1 cellular context compared by ENCODE assay signal in the genomic region with DNA sequence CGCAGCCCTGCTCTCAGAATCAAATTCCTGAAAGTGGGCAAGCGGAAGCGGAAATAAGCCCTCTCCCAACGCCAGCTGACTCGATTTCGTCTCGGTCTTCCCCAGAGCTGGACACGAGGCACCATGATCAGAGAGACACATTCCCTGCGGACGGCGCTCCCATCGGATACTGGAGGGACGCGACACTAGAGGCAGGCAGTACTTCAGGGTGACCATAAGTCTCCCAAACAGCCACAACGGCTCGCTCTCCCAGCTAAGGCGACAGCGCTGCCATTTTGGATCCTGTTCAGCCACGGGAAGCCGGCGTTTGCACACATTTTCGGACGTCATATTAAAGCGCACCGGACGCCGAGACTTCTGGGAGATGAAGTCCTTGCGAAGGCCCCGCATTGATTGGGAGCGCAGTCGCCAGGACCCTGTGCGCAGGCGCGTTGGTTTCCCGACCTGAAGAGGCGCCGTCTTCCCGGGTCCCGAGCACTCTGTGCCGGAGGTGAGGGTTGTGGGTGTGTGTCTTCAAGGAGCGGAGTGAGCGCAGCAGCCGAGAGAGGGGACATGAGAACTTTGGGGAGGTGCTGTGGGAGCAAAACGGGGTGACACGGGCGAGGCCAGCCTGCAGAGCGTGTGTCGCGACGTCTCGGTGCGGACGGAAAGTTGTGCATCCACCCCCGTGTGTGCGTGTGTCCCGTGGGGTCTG.
TF ChIP-seq lines count a peak whose summit lies in the region.

A gene (plus strand): TSS at position 439 of the 694 bp plus-strand sequence. CDS start 10,418 bp downstream, outside the sequence.

TF ChIP-seq in HepG2, 621 proteins besides CTCF, POLR2A, EP300 and RAD21 (continued from another document):
- TF ChIP-seq, protein P1, sequence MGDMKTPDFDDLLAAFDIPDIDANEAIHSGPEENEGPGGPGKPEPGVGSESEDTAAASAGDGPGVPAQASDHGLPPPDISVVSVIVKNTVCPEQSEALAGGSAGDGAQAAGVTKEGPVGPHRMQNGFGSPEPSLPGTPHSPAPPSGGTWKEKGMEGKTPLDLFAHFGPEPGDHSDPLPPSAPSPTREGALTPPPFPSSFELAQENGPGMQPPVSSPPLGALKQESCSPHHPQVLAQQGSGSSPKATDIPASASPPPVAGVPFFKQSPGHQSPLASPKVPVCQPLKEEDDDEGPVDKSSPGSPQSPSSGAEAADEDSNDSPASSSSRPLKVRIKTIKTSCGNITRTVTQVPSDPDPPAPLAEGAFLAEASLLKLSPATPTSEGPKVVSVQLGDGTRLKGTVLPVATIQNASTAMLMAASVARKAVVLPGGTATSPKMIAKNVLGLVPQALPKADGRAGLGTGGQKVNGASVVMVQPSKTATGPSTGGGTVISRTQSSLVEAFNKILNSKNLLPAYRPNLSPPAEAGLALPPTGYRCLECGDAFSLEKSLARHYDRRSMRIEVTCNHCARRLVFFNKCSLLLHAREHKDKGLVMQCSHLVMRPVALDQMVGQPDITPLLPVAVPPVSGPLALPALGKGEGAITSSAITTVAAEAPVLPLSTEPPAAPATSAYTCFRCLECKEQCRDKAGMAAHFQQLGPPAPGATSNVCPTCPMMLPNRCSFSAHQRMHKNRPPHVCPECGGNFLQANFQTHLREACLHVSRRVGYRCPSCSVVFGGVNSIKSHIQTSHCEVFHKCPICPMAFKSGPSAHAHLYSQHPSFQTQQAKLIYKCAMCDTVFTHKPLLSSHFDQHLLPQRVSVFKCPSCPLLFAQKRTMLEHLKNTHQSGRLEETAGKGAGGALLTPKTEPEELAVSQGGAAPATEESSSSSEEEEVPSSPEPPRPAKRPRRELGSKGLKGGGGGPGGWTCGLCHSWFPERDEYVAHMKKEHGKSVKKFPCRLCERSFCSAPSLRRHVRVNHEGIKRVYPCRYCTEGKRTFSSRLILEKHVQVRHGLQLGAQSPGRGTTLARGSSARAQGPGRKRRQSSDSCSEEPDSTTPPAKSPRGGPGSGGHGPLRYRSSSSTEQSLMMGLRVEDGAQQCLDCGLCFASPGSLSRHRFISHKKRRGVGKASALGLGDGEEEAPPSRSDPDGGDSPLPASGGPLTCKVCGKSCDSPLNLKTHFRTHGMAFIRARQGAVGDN (CRISPR knock-in tag; IDR thresholded peaks at IDR 0.05) = peak; percentile 99
- peak; percentile 32; the same call in 1 of the 2 replicates for TF ChIP-seq HOXD1 (CRISPR knock-in tag; IDR thresholded peaks at IDR 0.05)
- TF ChIP-seq STAT5B (CRISPR knock-in tag; IDR thresholded peaks at IDR 0.05) = no peak; the same call in 1 of the 2 replicates
- no peak for TF ChIP-seq ZMYM2 (CRISPR knock-in tag; IDR thresholded peaks at IDR 0.05)
- peak; percentile 98 for TF ChIP-seq HDAC1 (CRISPR knock-in tag; IDR thresholded peaks at IDR 0.05)
- TF ChIP-seq ZNF709 (CRISPR knock-in tag; IDR thresholded peaks at IDR 0.05) = peak; percentile 90
- TF ChIP-seq, protein P2, sequence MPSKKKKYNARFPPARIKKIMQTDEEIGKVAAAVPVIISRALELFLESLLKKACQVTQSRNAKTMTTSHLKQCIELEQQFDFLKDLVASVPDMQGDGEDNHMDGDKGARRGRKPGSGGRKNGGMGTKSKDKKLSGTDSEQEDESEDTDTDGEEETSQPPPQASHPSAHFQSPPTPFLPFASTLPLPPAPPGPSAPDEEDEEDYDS (CRISPR knock-in tag; IDR thresholded peaks at IDR 0.05) = peak; percentile 81
